ENCODE assay signal across 8 cellular contexts in the genomic region with DNA sequence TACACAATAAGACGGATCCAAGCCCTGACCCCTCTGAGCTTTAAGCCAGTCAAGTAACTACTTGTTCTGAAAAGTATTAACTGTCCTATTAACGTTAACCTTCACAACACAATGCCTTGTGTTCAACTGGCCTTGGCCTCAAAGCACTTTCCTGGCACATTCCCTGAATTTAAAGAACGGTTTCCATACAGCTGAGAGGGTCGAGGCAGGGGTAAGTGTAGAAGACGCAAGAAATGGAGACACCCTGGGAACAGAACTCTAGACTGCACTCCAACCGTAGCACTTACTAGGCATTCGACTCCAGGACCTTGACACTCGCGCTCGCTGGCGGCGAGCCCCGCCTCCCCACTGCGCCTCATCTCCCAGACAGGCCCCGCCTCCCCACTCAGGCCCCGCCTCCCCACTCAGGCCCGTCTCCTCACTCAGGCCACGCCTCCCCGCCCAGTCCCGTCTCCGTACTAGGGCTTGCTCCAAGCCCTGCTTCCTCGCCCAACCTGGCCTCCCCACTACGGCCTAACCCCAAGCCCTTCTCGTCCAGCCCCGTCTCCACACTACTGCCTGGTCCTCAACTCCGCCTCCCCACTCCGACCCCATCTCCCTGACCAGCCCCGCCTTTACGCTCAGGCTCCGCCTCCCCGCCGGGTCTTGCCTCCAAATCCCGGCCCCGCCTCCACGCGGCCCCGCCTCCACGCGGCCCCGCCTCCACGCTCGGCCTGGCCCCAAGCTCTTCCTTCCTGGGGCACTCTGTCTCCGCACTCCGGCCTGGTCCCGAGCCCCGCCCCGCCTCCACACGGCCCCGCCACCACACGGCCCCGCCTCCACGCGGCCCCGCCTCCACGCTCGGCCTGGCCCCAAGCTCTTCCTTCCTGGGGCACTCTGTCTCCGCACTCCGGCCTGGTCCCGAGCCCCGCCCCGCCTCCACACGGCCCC. TPM values are rescaled to one million over a fixed set of nuclear protein-coding genes. Genes with fewer than 3 reads are reported as not detected.
A peak's percentile ranks its signal among the peaks of the same experiment; 100 is the strongest.
DNase-seq lines count a peak whose midpoint lies in the region; ATAC-seq and TF ChIP-seq lines count a peak whose summit lies in the region.

No MANE protein-coding gene starts in this region.

- no peaks in the 10 kb centered on the region for H3K9me3 ChIP-seq in Loucy (ENCODE audit: insufficient read depth, low read depth, low read length)

- no peaks in the 10 kb centered on the region for H3K36me3 ChIP-seq in Loucy (ENCODE audit: insufficient read depth, low read length)

- DNase-seq in Daoy (ENCODE audit: low read depth) (peak; percentile 97), H4 (ENCODE audit: low spot score) (peak; percentile 93), RWPE1 (ENCODE audit: low spot score) (peak; percentile 95), fibroblast of pulmonary artery (ENCODE audit: low read depth) (peak; percentile 97), nephron progenitor cell (peak; percentile 100)
- DNase-seq in activated T-helper 9 cell treated with anti-CD3 and anti-CD28 coated beads, Interleukin-2, amount 50 U/mL, for 16 hours (ENCODE audit: low read depth): peak; percentile 95
- DNase-seq in stimulated activated naive CD8-positive, alpha-beta T cell treated with anti-CD3 and anti-CD28 coated beads, Interleukin-15, Interleukin-2, amounts not matched to agents 100 U/mL and 50 U/mL, for 24 hours: peak; percentile 98

- H3K36me3 Mint-ChIP-seq in nephron progenitor cell (ENCODE audit: low read depth): peaks cover 19% of the 10 kb centered on the region

- peaks cover 26% of the 10 kb centered on the region for H3K4me1 Mint-ChIP-seq in nephron progenitor cell

- peak; percentile 76 for ATAC-seq in stimulated activated naive CD8-positive, alpha-beta T cell treated with anti-CD3 and anti-CD28 coated beads, Interleukin-15, Interleukin-2, amounts not matched to agents 100 U/mL and 50 U/mL, for 24 hours

- H3K27ac Mint-ChIP-seq in nephron progenitor cell: peak overlapping the region; percentile 99

- H3K4me2 ChIP-seq in Loucy (ENCODE audit: low read depth, low read length, poor library complexity, severe bottlenecking): peak overlapping the region; percentile 79

- no peaks in the 10 kb centered on the region for H3F3A ChIP-seq in Loucy (ENCODE audit: low read depth)

- peaks cover 31% of the 10 kb centered on the region for H3K79me2 ChIP-seq in Loucy (ENCODE audit: insufficient read depth, low read length)

- peaks cover 12% of the 10 kb centered on the region for H4K20me1 ChIP-seq in Loucy (ENCODE audit: insufficient read depth, low read length, poor library complexity, severe bottlenecking)

- CTCF ChIA-PET in RWPE1 (lab: Yijun Ruan, JAX): interaction anchor here (0.5 kb wide), 1 partner anchor 165 kb away, joined by 3 read pairs; no protein-coding TSS in a partner anchor

- POLR2A ChIA-PET in RWPE1 (lab: Yijun Ruan, JAX; ENCODE audit: low non-redundant PET): interaction anchor here (1.1 kb wide), 1 partner anchor 115 kb away, joined by 4 read pairs; no protein-coding TSS in a partner anchor

- peaks cover 29% of the 10 kb centered on the region for H3K9me3 Mint-ChIP-seq in nephron progenitor cell

- no peaks in the 10 kb centered on the region for H3K9me2 ChIP-seq in Loucy (replicated peaks; ENCODE audit: low read depth, low read length)

- H3K27me3 Mint-ChIP-seq in nephron progenitor cell (ENCODE audit: low read depth, poor library complexity): no peaks in the 10 kb centered on the region

- no peak for TF ChIP-seq CTCF in Loucy (conservative IDR thresholded peaks at IDR 0.05; ENCODE audit: low read length)
- no peak for TF ChIP-seq CTCF in RWPE1 (conservative IDR thresholded peaks at IDR 0.05; ENCODE audit: low read depth)
- TF ChIP-seq CTCF in fibroblast of pulmonary artery (IDR thresholded peaks at IDR 0.05; ENCODE audit: low read length, missing control alignments): no peak
- no peak for TF ChIP-seq CTCF in nephron progenitor cell (IDR thresholded peaks at IDR 0.05)

- peak overlapping the region; percentile 88 for H2AFZ ChIP-seq in Loucy (ENCODE audit: low read length)

- H3K4me3 ChIP-seq in Loucy (ENCODE audit: low read length, poor library complexity, severe bottlenecking): peak overlapping the region; percentile 78
- peak overlapping the region; percentile 76 for H3K4me3 ChIP-seq in fibroblast of pulmonary artery (replicated peaks; ENCODE audit: low read depth, low read length)

- H3K27ac ChIP-seq in RWPE1: peak overlapping the region; percentile 94

- H3K27me3 ChIP-seq in Loucy (ENCODE audit: insufficient read depth, low read length, poor library complexity, severe bottlenecking): no peaks in the 10 kb centered on the region

- H3K4me3 Mint-ChIP-seq in nephron progenitor cell: peak overlapping the region; percentile 95

- H3K9ac ChIP-seq in Loucy (ENCODE audit: low read depth, low read length, poor library complexity, severe bottlenecking): peak overlapping the region; percentile 56

- peaks cover 29% of the 10 kb centered on the region for H3K4me1 ChIP-seq in Loucy (ENCODE audit: insufficient read depth, low read length, poor library complexity, severe bottlenecking)

RNA-seq across cellular contexts. Expression of a gene that starts 0.9 kb away (rescaled TPM):
- 13.7 and 14.1 TPM in 2 replicates for total RNA-seq in Daoy (2014; rRNA removed; shearing (Covaris generic))
- 9.3 and 20.2 TPM in 2 replicates for total RNA-seq in H4 (2014; rRNA removed; shearing (Covaris generic))

Comparison
In these comparisons a context has a peak if more than half of its experiments do, and no peak if none do; other contexts are left out.
1. Peak in every context shown above with its lines: DNase-seq, ATAC-seq, H3K4me3 ChIP-seq and H3K27ac ChIP-seq.